Comparison of ENCODE assay signal across 20 cellular contexts in the genomic region with DNA sequence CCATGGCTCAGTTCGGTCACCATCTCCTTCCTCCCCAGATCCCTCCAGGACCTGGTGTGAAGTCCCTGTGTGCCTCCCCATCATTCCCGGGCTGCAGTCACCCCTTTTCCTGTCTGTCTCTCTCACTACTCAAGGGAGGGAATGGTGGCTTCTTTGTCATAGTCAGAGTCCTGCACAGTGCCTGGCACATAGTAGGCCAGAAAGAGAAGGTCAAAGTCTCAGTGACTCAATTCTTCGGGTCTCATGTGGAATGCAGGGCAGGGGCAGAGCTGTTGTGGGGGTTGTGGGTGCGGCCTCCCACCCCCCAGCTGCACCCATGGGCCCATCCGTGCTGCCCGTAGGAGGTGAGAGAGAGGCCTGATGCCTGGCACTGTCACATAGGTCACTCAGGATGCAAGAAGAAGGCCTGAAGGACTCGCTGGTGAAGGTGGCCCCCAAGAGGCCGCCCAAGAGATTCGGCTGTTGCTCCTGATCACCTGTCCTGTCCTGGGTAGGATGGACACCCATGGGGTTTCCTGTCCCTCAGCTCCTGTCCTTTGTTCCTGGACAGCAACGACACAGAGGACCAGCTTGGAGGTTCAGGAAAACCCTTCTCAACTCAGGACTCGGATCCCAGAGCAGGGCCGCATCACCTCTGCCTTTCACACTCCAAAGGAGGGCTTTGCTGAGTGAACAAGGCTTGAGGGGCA. TPM values are rescaled to one million over a fixed set of nuclear protein-coding genes. Genes with fewer than 3 reads are reported as not detected.
DNase-seq lines count a peak whose midpoint lies in the region; ATAC-seq, FAIRE-seq and TF ChIP-seq lines count a peak whose summit lies in the region.
"Had no signal": no experiment of that assay in that cellular context is flagged by ENCODE, and none has a peak within 500 bp of the region (broad histone marks: within the 10 kb centered on the region; RNA-seq: fewer than 3 reads in every experiment).

No MANE protein-coding gene starts in this region.

- H4K20me1 ChIP-seq in GM12878 (ENCODE audit: control insufficient read depth, insufficient read depth), result no peaks in the 10 kb centered on the region

- H3K4me3 Mint-ChIP-seq in CD14-positive monocyte, result no peak overlapping the region
- H3K4me3 Mint-ChIP-seq: CD8-positive, alpha-beta T cell; HFFc6 had no signal

- no peaks in the 10 kb centered on the region for H3K36me3 ChIP-seq in GM12878 (ENCODE audit: control insufficient read depth in 2 of 2, insufficient read depth in 2 of 2, low read length in 1 of 2)
- H3K36me3 ChIP-seq in neuronal stem cell (replicated peaks in 1 of 2; ENCODE audit: control insufficient read depth in 2 of 2, insufficient read depth in 2 of 2, low read length in 2 of 2), result no peaks in the 10 kb centered on the region
- H3K36me3 ChIP-seq: Peyer's patch had no signal

- BruUV-seq in GM12878 (replicated peaks; lab: Mats Ljungman, UMichigan), result no TSS peak

- H3K4me1 Mint-ChIP-seq in CD14-positive monocyte, result peaks cover 52% of the 10 kb centered on the region

- peaks cover 0 to 6% (median 3%) of the 10 kb centered on the region in 3 donors for H3K27me3 Mint-ChIP-seq in CD14-positive monocyte (ENCODE audit: low read depth in 3 of 3)

- RAD21 ChIA-PET in GM12878 (lab: Charles Lee; ENCODE audit: unreplicated experiment), result interaction anchor here (2.2 kb wide), 1 partner anchor 23 kb away, joined by 9 read pairs; no protein-coding TSS in a partner anchor

- no peak overlapping the region for H2BK12ac ChIP-seq in neuronal stem cell (ENCODE audit: low read length)

- H3K27ac Mint-ChIP-seq in CD14-positive monocyte, result peak overlapping the region in 2 of 7 donors; percentile 7 to 16
- H3K27ac Mint-ChIP-seq: CD8-positive, alpha-beta T cell; HFFc6 had no signal

- TF ChIP-seq POLR2A in GM12878 (IDR thresholded peaks at IDR 0.05; ENCODE audit: low read depth, low read length), result no peak

- H2AK5ac ChIP-seq in neuronal stem cell (ENCODE audit: low read depth, low read length), result peak overlapping the region; percentile 56

- WGBS in GM12878 (ENCODE audit: insufficient coverage, insufficient replicate concordance, low lambda C conversion rate, missing lambda C conversion rate), result 75% methylated on average over 11 of the region's 12 CpGs
- no CpG with 5 or more reads among the region's 12 CpGs for WGBS in neuronal stem cell (ENCODE audit: extremely low coverage in 2 of 2, insufficient read length in 2 of 2, insufficient replicate concordance in 1 of 2), 2 donors

- H3K14ac ChIP-seq in neuronal stem cell (ENCODE audit: low read length), result no peak overlapping the region

- H4K91ac ChIP-seq in neuronal stem cell (ENCODE audit: low read depth, low read length, poor library complexity), result no peak overlapping the region

- H2BK5ac ChIP-seq in neuronal stem cell (ENCODE audit: low read length), result no peak overlapping the region

- CTCF ChIA-PET in GM12878 (lab: Yijun Ruan, JAX), result interaction anchor here (1.3 to 2.7 kb wide), 4 partner anchors 22 to 116 kb away, joined by 3 to 12 read pairs (median 7); no protein-coding TSS in a partner anchor

- H3K27ac ChIP-seq in GM12878 (ENCODE audit: control insufficient read depth, insufficient read depth) (no peak overlapping the region), neuronal stem cell (replicated peaks; ENCODE audit: low read length) (no peak overlapping the region)
- H3K27ac ChIP-seq: HL-60, KMS-11, Peyer's patch had no signal

- peak overlapping the region; percentile 32 for H3K18ac ChIP-seq in neuronal stem cell (ENCODE audit: low read length)

- TF ChIP-seq RAD21 in GM12878 (IDR thresholded peaks at IDR 0.05; ENCODE audit: insufficient read depth, low read depth, low read length), result peak; percentile 26; the same call in 1 of the 2 replicates

- ATAC-seq in GM12878 (0 out of 3 replicates have a peak, but pooled peaks have one; percentile 17), GM21723 (IDR thresholded peaks at IDR 0.05; ENCODE audit: unreplicated experiment) (no peak)
- ATAC-seq: CD8-positive, alpha-beta T cell had no signal

- POLR2A ChIA-PET in GM12878 (lab: Charles Lee), result interaction anchor here (0.8 kb wide), 1 partner anchor 117 kb away, joined by 3 read pairs; no protein-coding TSS in a partner anchor

- no peak overlapping the region for H3K4ac ChIP-seq in neuronal stem cell (ENCODE audit: low read length)

- in situ Hi-C loops in GM12878 (cut with MboI), result no loop called here

- H3K79me1 ChIP-seq in neuronal stem cell (ENCODE audit: low read depth, low read length), result no peaks in the 10 kb centered on the region

- H3K9me3 ChIP-seq in GM12878 (replicated peaks; ENCODE audit: control insufficient read depth, insufficient read depth, low read length) (no peaks in the 10 kb centered on the region), neuronal stem cell (replicated peaks in 1 of 2; ENCODE audit: control insufficient read depth in 2 of 2, insufficient read depth in 1 of 2, low read depth in 1 of 2, low read length in 2 of 2) (no peaks in the 10 kb centered on the region)
- H3K9me3 ChIP-seq: Peyer's patch had no signal

- no peak for TF ChIP-seq EP300 in GM12878 (IDR thresholded peaks at IDR 0.05; ENCODE audit: borderline replicate concordance in 1 of 2, control insufficient read depth in 1 of 2, low read depth in 2 of 2, low read length in 2 of 2)

- SMC1A ChIA-PET in GM12878 (lab: Charles Lee; ENCODE audit: uncharacterized antibody, unreplicated experiment), result interaction anchor here (1.0 to 3.6 kb wide), 4 partner anchors 17 to 121 kb away, joined by 4 to 14 read pairs (median 8); no protein-coding TSS in a partner anchor

- H3K9ac ChIP-seq in GM12878 (ENCODE audit: control insufficient read depth, insufficient read depth, low read length) (no peak overlapping the region), neuronal stem cell (ENCODE audit: low read depth, low read length, poor library complexity) (no peak overlapping the region)
- H3K9ac ChIP-seq: KMS-11 had no signal

- H2BK120ac ChIP-seq in neuronal stem cell (ENCODE audit: low read depth, low read length), result no peak overlapping the region

- H3K36me3 Mint-ChIP-seq in CD14-positive monocyte, result peaks cover 36 to 69% of the 10 kb centered on the region in 2 donors
- H3K36me3 Mint-ChIP-seq: CD8-positive, alpha-beta T cell had no signal

- no peaks in the 10 kb centered on the region for H3K27me3 ChIP-seq in GM12878 (replicated peaks in 1 of 2; ENCODE audit: control insufficient read depth in 2 of 2, insufficient read depth in 2 of 2, low read length in 1 of 2)
- H3K27me3 ChIP-seq in neuronal stem cell (ENCODE audit: control insufficient read depth in 3 of 3, insufficient read depth in 3 of 3, low read depth in 1 of 3, low read length in 3 of 3), result peaks cover 0 to 36% (median 0%) of the 10 kb centered on the region in 3 experiments
- H3K27me3 ChIP-seq: Peyer's patch had no signal

- intact Hi-C loops in CD14-positive monocyte (cut with micrococcal nuclease), result no loop called here
- intact Hi-C loops in GM12878 (cut with micrococcal nuclease; ENCODE audit: unreplicated experiment), result no loop called here

- H3K23ac ChIP-seq in neuronal stem cell (ENCODE audit: low read depth, low read length, poor library complexity), result no peak overlapping the region

- H3K4me1 ChIP-seq in GM12878 (ENCODE audit: control insufficient read depth, insufficient read depth, low read length), result peaks cover 13% of the 10 kb centered on the region
- H3K4me1 ChIP-seq in neuronal stem cell (ENCODE audit: control insufficient read depth in 2 of 2, insufficient read depth in 1 of 2, low read depth in 1 of 2, low read length in 2 of 2), result peaks cover 2 to 9% of the 10 kb centered on the region in 2 donors

- H3K4me3 ChIP-seq in GM12878, result no peak overlapping the region
- H3K4me3 ChIP-seq in neuronal stem cell (ENCODE audit: low read length in 2 of 2), result no peak overlapping the region
- H3K4me3 ChIP-seq: Peyer's patch had no signal

- H4K8ac ChIP-seq in neuronal stem cell (ENCODE audit: low read depth, low read length), result peak overlapping the region; percentile 70

- H2AFZ ChIP-seq in GM12878 (ENCODE audit: control insufficient read depth, low read depth, low read length) (no peak overlapping the region), neuronal stem cell (ENCODE audit: low read length) (no peak overlapping the region)

- no peak overlapping the region for H3K4me2 ChIP-seq in GM12878 (ENCODE audit: control insufficient read depth, insufficient read depth)
- H3K4me2 ChIP-seq in neuronal stem cell (ENCODE audit: insufficient read depth, low read length, poor library complexity, severe bottlenecking), result no peak overlapping the region
- H3K4me2 ChIP-seq: KMS-11 had no signal

- FAIRE-seq in GM12878 (lab: Jason Lieb, UNC), result no peak

- H3K9me3 Mint-ChIP-seq in CD14-positive monocyte, result peaks cover 2 to 4% (median 3%) of the 10 kb centered on the region in 7 donors
- H3K9me3 Mint-ChIP-seq: CD8-positive, alpha-beta T cell; HFFc6 had no signal

- no peak overlapping the region for H2BK15ac ChIP-seq in neuronal stem cell (ENCODE audit: low read length)

- DNase-seq in CD14-positive monocyte (ENCODE audit: low spot score) (peak; percentile 24), GM12878 (ENCODE audit: low read depth, low spot score) (no peak), neuronal stem cell (ENCODE audit: low spot score) (no peak), H4 (ENCODE audit: low spot score) (no peak), mesenteric fat pad (ENCODE audit: low spot score) (no peak)
- DNase-seq: ACHN; CD8-positive, alpha-beta T cell; DND-41; GDM1; HFFc6; NCI-H1092 treated with DMSO at 0.1 percent for 48 hours; NCI-H1694 treated with DMSO at 0.1 percent for 48 hours; NCI-H446 treated with DMSO at 0.1 percent for 48 hours; NCI-H774; Right ventricle myocardium superior had no signal

- H3K79me2 ChIP-seq in GM12878 (ENCODE audit: control insufficient read depth, insufficient read depth, low read length), result no peaks in the 10 kb centered on the region

- TF ChIP-seq CTCF in CD14-positive monocyte (IDR thresholded peaks at IDR 0.05) (no peak), GM12874 (IDR thresholded peaks at IDR 0.05; ENCODE audit: insufficient read depth, low read depth, low read length) (0 out of 2 replicates have a peak, but pooled peaks have one; percentile 5), GM12878 (IDR thresholded peaks at IDR 0.05 in 2 of 3, conservative IDR thresholded peaks at IDR 0.05 in 1 of 3; ENCODE audit: control insufficient read depth in 2 of 3, extremely low read depth in 1 of 3, insufficient read depth in 1 of 3, low read depth in 3 of 3, low read length in 3 of 3) (no peak)

RNA-seq across cellular contexts. Expression of gene RAB44, which starts 34.1 kb away (rescaled TPM):
- polyA plus RNA-seq in CD14-positive monocyte, result 1 to 10 TPM; 1.5 to 1.9 TPM
- total RNA-seq in GM12878 (2013; cell fraction: nucleolus; rRNA removed), result 0.23 TPM in 1 of 2 replicates, not detected in the other
- 0.06 TPM in 1 of 2 replicates, not detected in the other for total RNA-seq in GM12878 (2014; rRNA removed)
- not detected in 2 replicates for total RNA-seq in GM12878 (2014; rRNA removed; fragmentation: Illumina TruSeq; extraction: Trizol)
- total RNA-seq in GM12878 (2021), result 0.05 TPM in 1 of 2 replicates, not detected in the other
- not detected for polyA plus RNA-seq in GM12878 (2011; ENCODE audit: low read depth)
- polyA plus RNA-seq in GM12878 (2011; rRNA removed), result 0.05 TPM in 1 of 2 replicates, not detected in the other
- 0.05 and 0.06 TPM in 2 replicates for polyA plus RNA-seq in GM12878 (2011; cell fraction: cytosol; rRNA removed)
- 0.24 and 0.26 TPM in 2 replicates for polyA plus RNA-seq in GM12878 (2011; cell fraction: nucleus; rRNA removed)
- polyA plus RNA-seq in GM12878 (2012), result 0.03 and 0.05 TPM in 2 replicates
- polyA plus RNA-seq in GM12878 (2014; fragmentation: Illumina TruSeq; extraction: Trizol), result 0.01 TPM in 1 of 2 replicates, not detected in the other
- polyA plus RNA-seq in GM12878 (2014; fragmentation: Nextera tagmentation; extraction: Ambion mirVana), result under 1 TPM in 1 of 2 experiments, not detected in 1; 0.02 TPM
- polyA plus RNA-seq in GM12878 (2014; rRNA removed), result 0.01 and 0.05 TPM in 2 replicates
- polyA plus RNA-seq in GM12878 (2016; fragmentation: Nextera tagmentation; extraction: Ambion mirVana), result under 1 TPM; 0.05 to 0.08 TPM
- 0.05 TPM in 1 of 2 replicates, not detected in the other for polyA minus RNA-seq in GM12878 (2011; rRNA and poly(A)+ RNA removed)
- not detected in 2 replicates for polyA minus RNA-seq in GM12878 (2011; cell fraction: cytosol; rRNA and poly(A)+ RNA removed)
- polyA minus RNA-seq in GM12878 (2011; cell fraction: nucleus; rRNA and poly(A)+ RNA removed), result not detected in 2 replicates
- 0.01 TPM for polyA plus RNA-seq in neuronal stem cell (2013, experiment 1 of 2)
- polyA plus RNA-seq in neuronal stem cell (2013, experiment 2 of 2), result 0.01 TPM
- not detected in 2 replicates for total RNA-seq in H4 (2014; rRNA removed; shearing (Covaris generic))
- 0.35 TPM for total RNA-seq in mesenteric fat pad
- total RNA-seq: Right ventricle myocardium superior had no signal

RNA-seq across cellular contexts. Expression of gene CDKN1A, which starts 53.3 kb away (rescaled TPM):
- polyA plus RNA-seq in CD14-positive monocyte, result 100 to 1,000 TPM; 117 to 144 TPM
- 98.4 and 111 TPM in 2 replicates for total RNA-seq in GM12878 (2013; cell fraction: nucleolus; rRNA removed)
- 186 and 198 TPM in 2 replicates for total RNA-seq in GM12878 (2014; rRNA removed)
- total RNA-seq in GM12878 (2014; rRNA removed; fragmentation: Illumina TruSeq; extraction: Trizol), result 139 and 144 TPM in 2 replicates
- 315 and 321 TPM in 2 replicates for total RNA-seq in GM12878 (2021)
- 50.2 TPM for polyA plus RNA-seq in GM12878 (2011; ENCODE audit: low read depth)
- 103 and 200 TPM in 2 replicates for polyA plus RNA-seq in GM12878 (2011; rRNA removed)
- polyA plus RNA-seq in GM12878 (2011; cell fraction: cytosol; rRNA removed), result 275 and 303 TPM in 2 replicates
- polyA plus RNA-seq in GM12878 (2011; cell fraction: nucleus; rRNA removed), result 252 and 284 TPM in 2 replicates
- 129 and 156 TPM in 2 replicates for polyA plus RNA-seq in GM12878 (2012)
- polyA plus RNA-seq in GM12878 (2014; fragmentation: Illumina TruSeq; extraction: Trizol), result 154 and 232 TPM in 2 replicates
- polyA plus RNA-seq in GM12878 (2014; fragmentation: Nextera tagmentation; extraction: Ambion mirVana), result 10 to 100 TPM; 25.2 to 48.4 TPM
- polyA plus RNA-seq in GM12878 (2014; rRNA removed), result 330 and 358 TPM in 2 replicates
- 100 to 1,000 TPM; 604 to 637 TPM for polyA plus RNA-seq in GM12878 (2016; fragmentation: Nextera tagmentation; extraction: Ambion mirVana)
- polyA minus RNA-seq in GM12878 (2011; rRNA and poly(A)+ RNA removed), result 81.2 and 140 TPM in 2 replicates
- polyA minus RNA-seq in GM12878 (2011; cell fraction: cytosol; rRNA and poly(A)+ RNA removed), result 55.9 and 57.9 TPM in 2 replicates
- polyA minus RNA-seq in GM12878 (2011; cell fraction: nucleus; rRNA and poly(A)+ RNA removed), result 58.8 and 96.6 TPM in 2 replicates
- 54.0 TPM for polyA plus RNA-seq in neuronal stem cell (2013, experiment 1 of 2)
- 53.5 TPM for polyA plus RNA-seq in neuronal stem cell (2013, experiment 2 of 2)
- 119 and 142 TPM in 2 replicates for total RNA-seq in H4 (2014; rRNA removed; shearing (Covaris generic))
- total RNA-seq in mesenteric fat pad, result 245 TPM
